ENCODE assay signal across 1 cellular context in genomic region chrX:21748235-21748634, GRCh38.
TF ChIP-seq lines count a peak whose summit lies in the region.

No MANE protein-coding gene starts in this region.

TF ChIP-seq in GM23338, 12 proteins besides CTCF, POLR2A, EP300 and RAD21 (continued from another document):
- TF ChIP-seq, protein P1, sequence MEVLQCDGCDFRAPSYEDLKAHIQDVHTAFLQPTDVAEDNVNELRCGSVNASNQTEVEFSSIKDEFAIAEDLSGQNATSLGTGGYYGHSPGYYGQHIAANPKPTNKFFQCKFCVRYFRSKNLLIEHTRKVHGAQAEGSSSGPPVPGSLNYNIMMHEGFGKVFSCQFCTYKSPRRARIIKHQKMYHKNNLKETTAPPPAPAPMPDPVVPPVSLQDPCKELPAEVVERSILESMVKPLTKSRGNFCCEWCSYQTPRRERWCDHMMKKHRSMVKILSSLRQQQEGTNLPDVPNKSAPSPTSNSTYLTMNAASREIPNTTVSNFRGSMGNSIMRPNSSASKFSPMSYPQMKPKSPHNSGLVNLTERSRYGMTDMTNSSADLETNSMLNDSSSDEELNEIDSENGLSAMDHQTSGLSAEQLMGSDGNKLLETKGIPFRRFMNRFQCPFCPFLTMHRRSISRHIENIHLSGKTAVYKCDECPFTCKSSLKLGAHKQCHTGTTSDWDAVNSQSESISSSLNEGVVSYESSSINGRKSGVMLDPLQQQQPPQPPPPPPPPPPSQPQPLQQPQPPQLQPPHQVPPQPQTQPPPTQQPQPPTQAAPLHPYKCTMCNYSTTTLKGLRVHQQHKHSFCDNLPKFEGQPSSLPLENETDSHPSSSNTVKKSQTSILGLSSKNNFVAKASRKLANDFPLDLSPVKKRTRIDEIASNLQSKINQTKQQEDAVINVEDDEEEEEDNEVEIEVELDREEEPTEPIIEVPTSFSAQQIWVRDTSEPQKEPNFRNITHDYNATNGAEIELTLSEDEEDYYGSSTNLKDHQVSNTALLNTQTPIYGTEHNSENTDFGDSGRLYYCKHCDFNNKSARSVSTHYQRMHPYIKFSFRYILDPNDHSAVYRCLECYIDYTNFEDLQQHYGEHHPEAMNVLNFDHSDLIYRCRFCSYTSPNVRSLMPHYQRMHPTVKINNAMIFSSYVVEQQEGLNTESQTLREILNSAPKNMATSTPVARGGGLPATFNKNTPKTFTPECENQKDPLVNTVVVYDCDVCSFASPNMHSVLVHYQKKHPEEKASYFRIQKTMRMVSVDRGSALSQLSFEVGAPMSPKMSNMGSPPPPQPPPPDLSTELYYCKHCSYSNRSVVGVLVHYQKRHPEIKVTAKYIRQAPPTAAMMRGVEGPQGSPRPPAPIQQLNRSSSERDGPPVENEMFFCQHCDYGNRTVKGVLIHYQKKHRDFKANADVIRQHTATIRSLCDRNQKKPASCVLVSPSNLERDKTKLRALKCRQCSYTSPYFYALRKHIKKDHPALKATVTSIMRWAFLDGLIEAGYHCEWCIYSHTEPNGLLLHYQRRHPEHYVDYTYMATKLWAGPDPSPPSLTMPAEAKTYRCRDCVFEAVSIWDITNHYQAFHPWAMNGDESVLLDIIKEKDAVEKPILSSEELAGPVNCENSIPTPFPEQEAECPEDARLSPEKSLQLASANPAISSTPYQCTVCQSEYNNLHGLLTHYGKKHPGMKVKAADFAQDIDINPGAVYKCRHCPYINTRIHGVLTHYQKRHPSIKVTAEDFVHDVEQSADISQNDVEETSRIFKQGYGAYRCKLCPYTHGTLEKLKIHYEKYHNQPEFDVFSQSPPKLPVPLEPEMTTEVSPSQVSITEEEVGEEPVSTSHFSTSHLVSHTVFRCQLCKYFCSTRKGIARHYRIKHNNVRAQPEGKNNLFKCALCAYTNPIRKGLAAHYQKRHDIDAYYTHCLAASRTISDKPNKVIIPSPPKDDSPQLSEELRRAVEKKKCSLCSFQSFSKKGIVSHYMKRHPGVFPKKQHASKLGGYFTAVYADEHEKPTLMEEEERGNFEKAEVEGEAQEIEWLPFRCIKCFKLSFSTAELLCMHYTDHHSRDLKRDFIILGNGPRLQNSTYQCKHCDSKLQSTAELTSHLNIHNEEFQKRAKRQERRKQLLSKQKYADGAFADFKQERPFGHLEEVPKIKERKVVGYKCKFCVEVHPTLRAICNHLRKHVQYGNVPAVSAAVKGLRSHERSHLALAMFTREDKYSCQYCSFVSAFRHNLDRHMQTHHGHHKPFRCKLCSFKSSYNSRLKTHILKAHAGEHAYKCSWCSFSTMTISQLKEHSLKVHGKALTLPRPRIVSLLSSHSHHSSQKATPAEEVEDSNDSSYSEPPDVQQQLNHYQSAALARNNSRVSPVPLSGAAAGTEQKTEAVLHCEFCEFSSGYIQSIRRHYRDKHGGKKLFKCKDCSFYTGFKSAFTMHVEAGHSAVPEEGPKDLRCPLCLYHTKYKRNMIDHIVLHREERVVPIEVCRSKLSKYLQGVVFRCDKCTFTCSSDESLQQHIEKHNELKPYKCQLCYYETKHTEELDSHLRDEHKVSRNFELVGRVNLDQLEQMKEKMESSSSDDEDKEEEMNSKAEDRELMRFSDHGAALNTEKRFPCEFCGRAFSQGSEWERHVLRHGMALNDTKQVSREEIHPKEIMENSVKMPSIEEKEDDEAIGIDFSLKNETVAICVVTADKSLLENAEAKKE (CRISPR knock-in tag; IDR thresholded peaks at IDR 0.05): no peak
- TF ChIP-seq, protein P2, sequence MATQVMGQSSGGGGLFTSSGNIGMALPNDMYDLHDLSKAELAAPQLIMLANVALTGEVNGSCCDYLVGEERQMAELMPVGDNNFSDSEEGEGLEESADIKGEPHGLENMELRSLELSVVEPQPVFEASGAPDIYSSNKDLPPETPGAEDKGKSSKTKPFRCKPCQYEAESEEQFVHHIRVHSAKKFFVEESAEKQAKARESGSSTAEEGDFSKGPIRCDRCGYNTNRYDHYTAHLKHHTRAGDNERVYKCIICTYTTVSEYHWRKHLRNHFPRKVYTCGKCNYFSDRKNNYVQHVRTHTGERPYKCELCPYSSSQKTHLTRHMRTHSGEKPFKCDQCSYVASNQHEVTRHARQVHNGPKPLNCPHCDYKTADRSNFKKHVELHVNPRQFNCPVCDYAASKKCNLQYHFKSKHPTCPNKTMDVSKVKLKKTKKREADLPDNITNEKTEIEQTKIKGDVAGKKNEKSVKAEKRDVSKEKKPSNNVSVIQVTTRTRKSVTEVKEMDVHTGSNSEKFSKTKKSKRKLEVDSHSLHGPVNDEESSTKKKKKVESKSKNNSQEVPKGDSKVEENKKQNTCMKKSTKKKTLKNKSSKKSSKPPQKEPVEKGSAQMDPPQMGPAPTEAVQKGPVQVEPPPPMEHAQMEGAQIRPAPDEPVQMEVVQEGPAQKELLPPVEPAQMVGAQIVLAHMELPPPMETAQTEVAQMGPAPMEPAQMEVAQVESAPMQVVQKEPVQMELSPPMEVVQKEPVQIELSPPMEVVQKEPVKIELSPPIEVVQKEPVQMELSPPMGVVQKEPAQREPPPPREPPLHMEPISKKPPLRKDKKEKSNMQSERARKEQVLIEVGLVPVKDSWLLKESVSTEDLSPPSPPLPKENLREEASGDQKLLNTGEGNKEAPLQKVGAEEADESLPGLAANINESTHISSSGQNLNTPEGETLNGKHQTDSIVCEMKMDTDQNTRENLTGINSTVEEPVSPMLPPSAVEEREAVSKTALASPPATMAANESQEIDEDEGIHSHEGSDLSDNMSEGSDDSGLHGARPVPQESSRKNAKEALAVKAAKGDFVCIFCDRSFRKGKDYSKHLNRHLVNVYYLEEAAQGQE (IDR thresholded peaks at IDR 0.05; ENCODE audit: unreplicated experiment): no peak
- TF ChIP-seq ZNF331 (CRISPR knock-in tag; IDR thresholded peaks at IDR 0.05; ENCODE audit: low read depth) (no peak), JUNB (IDR thresholded peaks at IDR 0.05; ENCODE audit: unreplicated experiment) (no peak), EZH2 (IDR thresholded peaks at IDR 0.05; ENCODE audit: low read depth, unreplicated experiment) (no peak)
